In genomic region chr10:22545643-22546042, GRCh38 we compare ENCODE assay signal across 26 cellular contexts.
DNase-seq lines count a peak whose midpoint lies in the region; ATAC-seq, FAIRE-seq and TF ChIP-seq lines count a peak whose summit lies in the region.
"Had no signal": no experiment of that assay in that cellular context is flagged by ENCODE, and none has a peak within 500 bp of the region (broad histone marks: within the 10 kb centered on the region; RNA-seq: fewer than 3 reads in every experiment).

No MANE protein-coding gene starts in this region.

- no peak for TF ChIP-seq POLR2A in HepG2 (IDR thresholded peaks at IDR 0.05; ENCODE audit: insufficient read depth in 1 of 2, low read depth in 2 of 2, low read length in 2 of 2)
- TF ChIP-seq POLR2A in right lobe of liver (IDR thresholded peaks at IDR 0.05) = no peak
- TF ChIP-seq POLR2A in suprapubic skin (IDR thresholded peaks at IDR 0.05) = no peak

- peaks cover 12 to 25% of the 10 kb centered on the region in 2 experiments; a peak in 4 of 5 replicates for H3K36me3 ChIP-seq in HepG2 (replicated peaks in 1 of 2; ENCODE audit: control insufficient read depth in 1 of 2, insufficient read depth in 2 of 2, low read length in 2 of 2)
- H3K36me3 ChIP-seq in right lobe of liver = peaks cover 0 to 36% (median 3%) of the 10 kb centered on the region in 4 donors
- peaks cover 1 to 25% of the 10 kb centered on the region in 2 experiments; a peak in 2 of 3 replicates for H3K36me3 ChIP-seq in HEK293 (ENCODE audit: control insufficient read depth in 2 of 2, insufficient read depth in 1 of 2, low read length in 2 of 2)
- H3K36me3 ChIP-seq in suprapubic skin = peaks cover 50% of the 10 kb centered on the region

- no peak for DNase-seq in HepG2 (ENCODE audit: low spot score)
- DNase-seq in right lobe of liver = no peak
- no peak for DNase-seq in endothelial cell (ENCODE audit: low spot score)
- DNase-seq in NCI-H1694 treated with DMSO at 0.1 percent for 48 hours (lab: John Stamatoyannopoulos, UW) = no peak
- no peak for DNase-seq in NCI-H524 treated with DMSO at 0.1 percent for 48 hours (lab: John Stamatoyannopoulos, UW)
- no peak for DNase-seq in suprapubic skin (ENCODE audit: low spot score in 2 of 2)
- DNase-seq: Caco-2, DMS 273 treated with DMSO at 0.1 percent for 48 hours, DMS79 treated with DMSO at 0.1 percent for 48 hours, H9, Karpas-422, MV-4-11, NCI-H1105 treated with DMSO at 0.1 percent for 48 hours, NCI-H2081, NCI-H2171, NCI-H345, NCI-H524, NCI-H82, SIG-M5, SK-N-SH had no signal

- no peaks in the 10 kb centered on the region for H4K20me1 ChIP-seq in HepG2 (ENCODE audit: insufficient read depth, low read length)

- 60% methylated on average over 1 of the region's 1 CpG for WGBS in HepG2 (ENCODE audit: low lambda C conversion rate)
- no CpG with 5 or more reads among the region's 1 CpG for WGBS in right lobe of liver (ENCODE audit: insufficient coverage, low coverage, low lambda C conversion rate, missing lambda C conversion rate)
- 100% methylated on average over 1 of the region's 1 CpG for WGBS in suprapubic skin

- no peaks in the 10 kb centered on the region for H3K9me3 Mint-ChIP-seq in endothelial cell (ENCODE audit: unreplicated experiment)
- H3K9me3 Mint-ChIP-seq: CD14-positive monocyte, H9, IgD-negative memory B cell had no signal

- peaks cover 4% of the 10 kb centered on the region for H3K27me3 Mint-ChIP-seq in endothelial cell (ENCODE audit: unreplicated experiment)
- H3K27me3 Mint-ChIP-seq: B cell, IgD-negative memory B cell had no signal

- no peak for TF ChIP-seq EP300 in HepG2 (IDR thresholded peaks at IDR 0.05; ENCODE audit: low read depth in 2 of 2, low read length in 2 of 2)
- TF ChIP-seq EP300 in HepG2 (CRISPR knock-in tag; IDR thresholded peaks at IDR 0.05; ENCODE audit: borderline replicate concordance) = no peak
- no peak for TF ChIP-seq EP300 in suprapubic skin (IDR thresholded peaks at IDR 0.05)

- intact Hi-C loops in HepG2 (cut with micrococcal nuclease; ENCODE audit: unreplicated experiment) (no loop called here), right lobe of liver (cut with DNase I) (no loop called here)

- H3K4me1 ChIP-seq in HepG2 (ENCODE audit: insufficient read depth, low read length) = peaks cover 13% of the 10 kb centered on the region
- H3K4me1 ChIP-seq in right lobe of liver = no peaks in the 10 kb centered on the region
- H3K4me1 ChIP-seq in HEK293 (ENCODE audit: control insufficient read depth, insufficient read depth, low read length) = peaks cover 3% of the 10 kb centered on the region; the same call in 1 of the 2 replicates
- no peaks in the 10 kb centered on the region for H3K4me1 ChIP-seq in suprapubic skin
- H3K4me1 ChIP-seq: A549, Caco-2 had no signal

- H3K36me3 Mint-ChIP-seq in endothelial cell (ENCODE audit: low read depth, unreplicated experiment) = peaks cover 58% of the 10 kb centered on the region

- BruUV-seq in HepG2 (replicated peaks; lab: Mats Ljungman, UMichigan) = no TSS peak

- H3K4me2 ChIP-seq in HepG2 (ENCODE audit: low read depth, low read length) = no peak overlapping the region
- H3K4me2 ChIP-seq: A549, SK-N-SH had no signal

- H3K9me3 ChIP-seq in HepG2 (ENCODE audit: low read length) (no peaks in the 10 kb centered on the region), right lobe of liver (no peaks in the 10 kb centered on the region), HEK293 (ENCODE audit: control insufficient read depth, insufficient read depth, low read depth, low read length) (no peaks in the 10 kb centered on the region), suprapubic skin (no peaks in the 10 kb centered on the region)
- H3K9me3 ChIP-seq: A549, Caco-2, SK-N-SH had no signal

- TF ChIP-seq RAD21 in HepG2 (CRISPR knock-in tag; IDR thresholded peaks at IDR 0.05) = no peak

- TF ChIP-seq CTCF in HepG2 (CRISPR knock-in tag; IDR thresholded peaks at IDR 0.05) (no peak), right lobe of liver (IDR thresholded peaks at IDR 0.05) (no peak), HEK293 (tag by site-specific recombination; IDR thresholded peaks at IDR 0.05) (no peak), endothelial cell (IDR thresholded peaks at IDR 0.05; ENCODE audit: unreplicated experiment) (no peak), suprapubic skin (IDR thresholded peaks at IDR 0.05) (no peak)

- peaks cover 7% of the 10 kb centered on the region for H3K4me1 Mint-ChIP-seq in endothelial cell (ENCODE audit: unreplicated experiment)
- H3K4me1 Mint-ChIP-seq: CD14-positive monocyte had no signal

- H3K9ac ChIP-seq in HepG2 (ENCODE audit: insufficient read depth, low read depth, low read length) = no peak overlapping the region
- H3K9ac ChIP-seq: SK-N-SH had no signal

- H3K27ac Mint-ChIP-seq in endothelial cell (ENCODE audit: unreplicated experiment) = no peak overlapping the region
- H3K27ac Mint-ChIP-seq: B cell, IgD-negative memory B cell had no signal

- ATAC-seq in HepG2 (no peak), right lobe of liver (no peak)
- ATAC-seq: A549, Panc1 had no signal

- CTCF ChIA-PET in HepG2 (lab: Yijun Ruan, JAX; ENCODE audit: low intra/inter-chr PET ratio, low total read pairs) (no interaction called here), HEK293 (lab: Yijun Ruan, JAX) (no interaction called here)

- H3K27me3 ChIP-seq in HepG2 (ENCODE audit: control insufficient read depth in 1 of 2, insufficient read depth in 2 of 2, low read length in 2 of 2) (no peaks in the 10 kb centered on the region), right lobe of liver (no peaks in the 10 kb centered on the region), suprapubic skin (no peaks in the 10 kb centered on the region)

- peak overlapping the region; percentile 67 for H3K4me3 Mint-ChIP-seq in endothelial cell (ENCODE audit: unreplicated experiment)
- H3K4me3 Mint-ChIP-seq: B cell, CD14-positive monocyte, H9, IgD-negative memory B cell had no signal

- H2AFZ ChIP-seq in HepG2 (ENCODE audit: low read length) = no peak overlapping the region

- POLR2A ChIA-PET in HepG2 (lab: Yijun Ruan, JAX) (no interaction called here), HEK293 (lab: Yijun Ruan, JAX) (no interaction called here)

- in situ Hi-C loops in HepG2 (cut with HindIII; ENCODE audit: extremely low pct_ligation_motif_present, low pct_unique_long_range_greater_than_20kb) = no loop called here

- H3K27ac ChIP-seq in HepG2 (ENCODE audit: extremely low read length, insufficient read depth, low read length) (no peak overlapping the region), right lobe of liver (no peak overlapping the region), HEK293 (ENCODE audit: extremely low read depth, low read depth, low read length) (no peak overlapping the region), suprapubic skin (no peak overlapping the region)
- H3K27ac ChIP-seq: A549 had no signal

- FAIRE-seq in HepG2 (lab: Jason Lieb, UNC) = no peak
- FAIRE-seq: A549 had no signal

- H3K4me3 ChIP-seq in HepG2 (replicated peaks in 1 of 3; ENCODE audit: insufficient read depth in 1 of 3, low read depth in 2 of 3, low read length in 3 of 3) = no peak overlapping the region
- H3K4me3 ChIP-seq in right lobe of liver = no peak overlapping the region
- no peak overlapping the region for H3K4me3 ChIP-seq in HEK293 (ENCODE audit: low read depth, low read length)
- H3K4me3 ChIP-seq in suprapubic skin = no peak overlapping the region
- H3K4me3 ChIP-seq: A549 had no signal

- no peaks in the 10 kb centered on the region for H3K79me2 ChIP-seq in HepG2 (ENCODE audit: insufficient read depth, low read length)

TF ChIP-seq in HepG2, 621 proteins besides CTCF, POLR2A, EP300 and RAD21:
- TF ChIP-seq ZNF121 (CRISPR knock-in tag; IDR thresholded peaks at IDR 0.05) (peak; percentile 74), ZBTB26 (CRISPR knock-in tag; IDR thresholded peaks at IDR 0.05; ENCODE audit: borderline replicate concordance) (no peak)

TF ChIP-seq in HEK293, 187 proteins besides CTCF, POLR2A, EP300 and RAD21:
- TF ChIP-seq PATZ1 (tag by site-specific recombination; IDR thresholded peaks at IDR 0.05) (no peak), ZNF223 (tag by site-specific recombination; IDR thresholded peaks at IDR 0.05) (no peak), ZNF777 (tag by site-specific recombination; IDR thresholded peaks at IDR 0.05; ENCODE audit: borderline replicate concordance) (no peak), ZNF121 (tag by site-specific recombination; IDR thresholded peaks at IDR 0.05) (peak; percentile 96), ZNF792 (tag by site-specific recombination; IDR thresholded peaks at IDR 0.05) (no peak)

Comparison
In these comparisons a context has a peak if more than half of its experiments do, and no peak if none do; other contexts are left out.
1. Of the 63 proteins assayed by ChIP-seq in both HepG2 and HEK293: peak only in HepG2: none; only in HEK293: none; in both: ZNF121; in neither: 62.